In genomic region chr12:9587903-9588600, GRCh38 we compare ENCODE assay signal across 22 cellular contexts. TPM values are rescaled to one million over a fixed set of nuclear protein-coding genes. Genes with fewer than 3 reads are reported as not detected.
DNase-seq lines count a peak whose midpoint lies in the region; ATAC-seq, FAIRE-seq and TF ChIP-seq lines count a peak whose summit lies in the region.
"Had no signal": no experiment of that assay in that cellular context is flagged by ENCODE, and none has a peak within 500 bp of the region (broad histone marks: within the 10 kb centered on the region; RNA-seq: fewer than 3 reads in every experiment).

No MANE protein-coding gene starts in this region.

- peak overlapping the region; percentile 40; the same call in 1 of the 3 replicates for H3K27ac ChIP-seq in K562 (ENCODE audit: extremely low read depth, low read depth, low read length)
- H3K27ac ChIP-seq: BLaER1, KMS-11 had no signal

- ATAC-seq in K562 (no peak), HG03095 (IDR thresholded peaks at IDR 0.05; ENCODE audit: unreplicated experiment) (no peak)
- ATAC-seq: GM23338 had no signal

- no TSS peak for BruUV-seq in K562 (replicated peaks; lab: Mats Ljungman, UMichigan)

- peak; percentile 59 for FAIRE-seq in K562 (lab: Jason Lieb, UNC)
- FAIRE-seq: A204.1, G401.6, GM12891, GM18507, H54, HTR-8/SVneo had no signal

- H3K4me2 ChIP-seq in K562 (ENCODE audit: insufficient read depth, low read length), result no peak overlapping the region; the same call in 1 of the 2 replicates
- H3K4me2 ChIP-seq: BLaER1, GM23338, KMS-11 had no signal

- H3K27me3 ChIP-seq in K562 (ENCODE audit: control insufficient read depth in 2 of 2, insufficient read depth in 2 of 2, low read length in 2 of 2), result no peaks in the 10 kb centered on the region
- H3K27me3 ChIP-seq: BLaER1 had no signal

- POLR2A ChIA-PET in K562 (lab: Yijun Ruan, JAX), result interaction anchor here (0.6 kb wide), 1 partner anchor 776 kb away, joined by 4 read pairs; no protein-coding TSS in a partner anchor

- peaks cover 0 to 13% of the 10 kb centered on the region in 2 experiments; a peak in 3 of 5 replicates for H3K4me1 ChIP-seq in K562 (replicated peaks in 1 of 2; ENCODE audit: control insufficient read depth in 2 of 2, insufficient read depth in 2 of 2, low read length in 2 of 2)
- H3K4me1 ChIP-seq: BLaER1 had no signal

- H3K9me1 ChIP-seq in K562 (ENCODE audit: control insufficient read depth, insufficient read depth, low read length), result no peaks in the 10 kb centered on the region

- TF ChIP-seq RAD21 in K562 (CRISPR knock-in tag; conservative IDR thresholded peaks at IDR 0.05 in 1 of 2, IDR thresholded peaks at IDR 0.05 in 1 of 2), result no peak

- no peak overlapping the region for H3K4me3 ChIP-seq in K562
- H3K4me3 ChIP-seq: BLaER1, GM23338 had no signal

- intact Hi-C loops in K562 (cut with micrococcal nuclease), result loop anchor here (10.0 kb wide), 1 partner anchor 253 kb away; no protein-coding TSS in a partner anchor

- H2AFZ ChIP-seq in K562 (ENCODE audit: low read depth, low read length), result no peak overlapping the region
- H2AFZ ChIP-seq: GM23338 had no signal

- no peak for TF ChIP-seq POLR2A in K562 (conservative IDR thresholded peaks at IDR 0.05)

- 27% methylated on average over 4 of the region's 4 CpGs for WGBS in K562 (ENCODE audit: insufficient coverage, low coverage, missing lambda C conversion rate)

- in situ Hi-C loops in G401 (cut with HindIII; ENCODE audit: low sequenced_read_pairs) (no loop called here), K562 (cut with MboI) (loop anchor here (10.0 kb wide), 1 partner anchor 203 kb away; no protein-coding TSS in a partner anchor)

- no peaks in the 10 kb centered on the region for H4K20me1 ChIP-seq in K562 (replicated peaks; ENCODE audit: control insufficient read depth, insufficient read depth, low read length)
- H4K20me1 ChIP-seq: BLaER1 had no signal

- no peak for TF ChIP-seq CTCF in K562 (IDR thresholded peaks at IDR 0.05 in 2 of 3, conservative IDR thresholded peaks at IDR 0.05 in 1 of 3; ENCODE audit: insufficient read depth in 2 of 3, low read depth in 1 of 3, low read length in 3 of 3)

- H3K9ac ChIP-seq in K562 (ENCODE audit: insufficient read depth in 1 of 2, low read depth in 2 of 2, low read length in 2 of 2), result no peak overlapping the region
- H3K9ac ChIP-seq: BLaER1, KMS-11 had no signal

- CTCF ChIA-PET in K562 (lab: Yijun Ruan, JAX; ENCODE audit: low intra/inter-chr PET ratio), result no interaction called here

- DNase-seq in G401 (ENCODE audit: low spot score) (peak; percentile 0), K562 (ENCODE audit: extremely low read depth in 1 of 4, low spot score in 3 of 4) (no peak), pons (ENCODE audit: low spot score) (peak; percentile 0), superior temporal gyrus (ENCODE audit: extremely low spot score) (peak; percentile 4), NCI-H748 (lab: John Stamatoyannopoulos, UW; ENCODE audit: unreplicated experiment) (no peak), HK-2 (ENCODE audit: unreplicated experiment) (no peak)
- DNase-seq: AML-193; CD4-positive, alpha-beta memory T cell; DMS153; DND-41; EL; HCEC 1CT had no signal

- TF ChIP-seq EP300 in K562 (IDR thresholded peaks at IDR 0.05; ENCODE audit: low read length), result no peak

- H3K36me3 ChIP-seq in K562 (ENCODE audit: control insufficient read depth, insufficient read depth, low read length), result no peaks in the 10 kb centered on the region
- H3K36me3 ChIP-seq: BLaER1 had no signal

- H3K9me3 ChIP-seq in K562 (replicated peaks; ENCODE audit: control insufficient read depth, insufficient read depth, low read depth, low read length), result no peaks in the 10 kb centered on the region

- H3K79me2 ChIP-seq in K562 (ENCODE audit: control insufficient read depth, insufficient read depth, low read length), result no peaks in the 10 kb centered on the region

TF ChIP-seq in K562, 482 proteins besides CTCF, POLR2A, EP300 and RAD21 (continues in another document):
- TF ChIP-seq KDM1A (IDR thresholded peaks at IDR 0.05) (peak; percentile 58 to 81), HES1 (IDR thresholded peaks at IDR 0.05; ENCODE audit: low read depth) (no peak), SMARCE1 (IDR thresholded peaks at IDR 0.05) (no peak), BRD4 (IDR thresholded peaks at IDR 0.05) (no peak), FOXA3 (CRISPR knock-in tag; conservative IDR thresholded peaks at IDR 0.05 in 1 of 2, IDR thresholded peaks at IDR 0.05 in 1 of 2) (peak; percentile 33 to 83; a peak in 1 of 4 replicates), ZNF3 (CRISPR knock-in tag; IDR thresholded peaks at IDR 0.05) (no peak), DNMT1 (IDR thresholded peaks at IDR 0.05) (no peak), SRSF7 (optimal IDR thresholded peaks at IDR 0.05; ENCODE audit: low read depth, low read length) (no peak), ELF2 (CRISPR knock-in tag; IDR thresholded peaks at IDR 0.05) (no peak), ZNF316 (IDR thresholded peaks at IDR 0.05) (peak; percentile 83), NFYB (IDR thresholded peaks at IDR 0.05; ENCODE audit: extremely low read depth, insufficient read length) (no peak), GABPA (tag; conservative IDR thresholded peaks at IDR 0.05; ENCODE audit: low read depth) (0 out of 2 replicates have a peak, but pooled peaks have one; percentile 23), ARID1B (IDR thresholded peaks at IDR 0.05) (peak; percentile 42; the same call in 1 of the 2 replicates), SOX6 (IDR thresholded peaks at IDR 0.05) (peak; percentile 75), BACH1 (tag; IDR thresholded peaks at IDR 0.05) (peak; percentile 90; the same call in 1 of the 2 replicates), ZNF354B (CRISPR knock-in tag; IDR thresholded peaks at IDR 0.05) (no peak), L3MBTL2 (IDR thresholded peaks at IDR 0.05) (no peak), STAT5A (IDR thresholded peaks at IDR 0.05; ENCODE audit: borderline replicate concordance, low read length) (peak; percentile 47; the same call in 1 of the 2 replicates), ZNF274 (IDR thresholded peaks at IDR 0.05; ENCODE audit: borderline replicate concordance, low read depth, low read length) (no peak), ZEB2 (IDR thresholded peaks at IDR 0.05) (no peak), ZNF347 (CRISPR knock-in tag; IDR thresholded peaks at IDR 0.05; ENCODE audit: low read depth) (no peak), HNRNPLL (IDR thresholded peaks at IDR 0.05; ENCODE audit: low read depth, low read length, poor library complexity, severe bottlenecking) (no peak)
- TF ChIP-seq, protein P1, sequence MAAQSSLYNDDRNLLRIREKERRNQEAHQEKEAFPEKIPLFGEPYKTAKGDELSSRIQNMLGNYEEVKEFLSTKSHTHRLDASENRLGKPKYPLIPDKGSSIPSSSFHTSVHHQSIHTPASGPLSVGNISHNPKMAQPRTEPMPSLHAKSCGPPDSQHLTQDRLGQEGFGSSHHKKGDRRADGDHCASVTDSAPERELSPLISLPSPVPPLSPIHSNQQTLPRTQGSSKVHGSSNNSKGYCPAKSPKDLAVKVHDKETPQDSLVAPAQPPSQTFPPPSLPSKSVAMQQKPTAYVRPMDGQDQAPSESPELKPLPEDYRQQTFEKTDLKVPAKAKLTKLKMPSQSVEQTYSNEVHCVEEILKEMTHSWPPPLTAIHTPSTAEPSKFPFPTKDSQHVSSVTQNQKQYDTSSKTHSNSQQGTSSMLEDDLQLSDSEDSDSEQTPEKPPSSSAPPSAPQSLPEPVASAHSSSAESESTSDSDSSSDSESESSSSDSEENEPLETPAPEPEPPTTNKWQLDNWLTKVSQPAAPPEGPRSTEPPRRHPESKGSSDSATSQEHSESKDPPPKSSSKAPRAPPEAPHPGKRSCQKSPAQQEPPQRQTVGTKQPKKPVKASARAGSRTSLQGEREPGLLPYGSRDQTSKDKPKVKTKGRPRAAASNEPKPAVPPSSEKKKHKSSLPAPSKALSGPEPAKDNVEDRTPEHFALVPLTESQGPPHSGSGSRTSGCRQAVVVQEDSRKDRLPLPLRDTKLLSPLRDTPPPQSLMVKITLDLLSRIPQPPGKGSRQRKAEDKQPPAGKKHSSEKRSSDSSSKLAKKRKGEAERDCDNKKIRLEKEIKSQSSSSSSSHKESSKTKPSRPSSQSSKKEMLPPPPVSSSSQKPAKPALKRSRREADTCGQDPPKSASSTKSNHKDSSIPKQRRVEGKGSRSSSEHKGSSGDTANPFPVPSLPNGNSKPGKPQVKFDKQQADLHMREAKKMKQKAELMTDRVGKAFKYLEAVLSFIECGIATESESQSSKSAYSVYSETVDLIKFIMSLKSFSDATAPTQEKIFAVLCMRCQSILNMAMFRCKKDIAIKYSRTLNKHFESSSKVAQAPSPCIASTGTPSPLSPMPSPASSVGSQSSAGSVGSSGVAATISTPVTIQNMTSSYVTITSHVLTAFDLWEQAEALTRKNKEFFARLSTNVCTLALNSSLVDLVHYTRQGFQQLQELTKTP (IDR thresholded peaks at IDR 0.05; ENCODE audit: low read depth in 1 of 2, partially characterized antibody in 2 of 2), result no peak

RNA-seq across cellular contexts. Expression of gene KLRB1, which starts 19.7 kb away (rescaled TPM):
- not detected in 2 replicates for total RNA-seq in G401 (2014; rRNA removed; shearing (Covaris generic))
- total RNA-seq in K562 (2011; cell fraction: chromatin; rRNA removed; ENCODE audit: low replicate concordance), result not detected in 2 replicates
- total RNA-seq in K562 (2011; cell fraction: nucleolus; rRNA removed), result not detected in 2 replicates
- total RNA-seq in K562 (2011; cell fraction: nucleoplasm; rRNA removed), result not detected in 2 replicates
- total RNA-seq in K562 (2014; rRNA removed), result not detected in 2 replicates
- total RNA-seq in K562 (2014; rRNA removed; fragmentation: Illumina TruSeq; extraction: Trizol), result not detected in 2 replicates
- not detected in 2 replicates for total RNA-seq in K562 (2015; rRNA removed; fragmentation: Illumina TruSeq; extraction: Trizol)
- not detected in 2 replicates for total RNA-seq in K562 (2021)
- polyA plus RNA-seq in K562 (2011; rRNA removed), result not detected in 2 replicates
- not detected in 2 replicates for polyA plus RNA-seq in K562 (2011; cell fraction: cytosol; rRNA removed)
- polyA plus RNA-seq in K562 (2011; cell fraction: nucleus; rRNA removed), result not detected in 2 replicates
- polyA plus RNA-seq in K562 (2012), result not detected in 2 replicates
- polyA plus RNA-seq in K562 (2014; fragmentation: Illumina TruSeq; extraction: Trizol), result not detected in 2 replicates
- polyA plus RNA-seq in K562 (2014; fragmentation: Nextera tagmentation; extraction: Ambion mirVana), result not detected
- not detected in 2 replicates for polyA plus RNA-seq in K562 (2014; rRNA removed)
- not detected in 2 replicates for polyA minus RNA-seq in K562 (2011; rRNA and poly(A)+ RNA removed)
- not detected in 2 replicates for polyA minus RNA-seq in K562 (2011; cell fraction: cytosol; rRNA and poly(A)+ RNA removed)
- not detected in 2 replicates for polyA minus RNA-seq in K562 (2011; cell fraction: nucleus; rRNA and poly(A)+ RNA removed)
- total RNA-seq: GM23338 had no signal

Comparison
In these comparisons a context has a peak if more than half of its experiments do, and no peak if none do; other contexts are left out.
1. DNase-seq: peak in G401 (single experiment), pons (single experiment) and superior temporal gyrus (single experiment); none in K562 (0 of 4), NCI-H748 (single experiment) and HK-2 (single experiment).